ENCODE assay signal across 16 cellular contexts in genomic region chr6:142236686-142237085, GRCh38.
"Had no signal": no experiment of that assay in that cellular context is flagged by ENCODE, and none has a peak within 500 bp of the region (broad histone marks: within the 10 kb centered on the region; RNA-seq: fewer than 3 reads in every experiment).

No MANE protein-coding gene starts in this region.

- H3K4me3 ChIP-seq: esophagus squamous epithelium, gastrocnemius medialis, right atrium auricular region, sigmoid colon, skin epidermis, testis, tibial nerve, upper lobe of right lung, vagina had no signal

- H3K9me3 ChIP-seq: esophagus squamous epithelium, gastrocnemius medialis, right atrium auricular region, sigmoid colon, testis, tibial nerve, upper lobe of right lung, vagina had no signal

- DNase-seq: esophagus squamous epithelium; gastrocnemius medialis; kidney; mesendoderm; naive thymus-derived CD4-positive, alpha-beta T cell; sigmoid colon; stimulated activated CD4-positive, alpha-beta T cell treated with anti-CD3 and anti-CD28 coated beads, Interleukin-2, amount 100 ng/mL, for 24 hours; stimulated activated CD4-positive, alpha-beta T cell treated with anti-CD3 and anti-CD28 coated beads, Interleukin-4, amount 100 ng/mL, for 4 hours; stimulated activated naive B cell treated with anti-CD40 and anti-IgM and Interleukin-4, amounts not matched to agents 10 μg/mL and 1 μg/mL and 100 μg/mL, for 72 hours; stimulated activated naive CD8-positive, alpha-beta T cell treated with anti-CD3 and anti-CD28 coated beads, Interleukin-15, amount 100 ng/mL, for 72 hours; testis; upper lobe of right lung had no signal

- H3K36me3 ChIP-seq: esophagus squamous epithelium, gastrocnemius medialis, right atrium auricular region, sigmoid colon, tibial nerve, upper lobe of right lung, vagina had no signal

- H3K27me3 ChIP-seq: gastrocnemius medialis, right atrium auricular region, sigmoid colon, testis, tibial nerve, upper lobe of right lung, vagina had no signal

- H3K4me1 ChIP-seq: esophagus squamous epithelium, gastrocnemius medialis, right atrium auricular region, sigmoid colon, testis, tibial nerve, upper lobe of right lung, vagina had no signal

- ATAC-seq: gastrocnemius medialis; naive thymus-derived CD4-positive, alpha-beta T cell; stimulated activated naive B cell treated with anti-CD40 and anti-IgM and Interleukin-4, amounts not matched to agents 10 μg/mL and 1 μg/mL and 100 μg/mL, for 72 hours; stimulated activated naive CD8-positive, alpha-beta T cell treated with anti-CD3 and anti-CD28 coated beads, Interleukin-15, amount 100 ng/mL, for 72 hours; upper lobe of right lung had no signal

- H3K27ac ChIP-seq: esophagus squamous epithelium, gastrocnemius medialis, right atrium auricular region, sigmoid colon, skin epidermis, testis, tibial nerve, upper lobe of right lung, vagina had no signal
